In the genomic region with DNA sequence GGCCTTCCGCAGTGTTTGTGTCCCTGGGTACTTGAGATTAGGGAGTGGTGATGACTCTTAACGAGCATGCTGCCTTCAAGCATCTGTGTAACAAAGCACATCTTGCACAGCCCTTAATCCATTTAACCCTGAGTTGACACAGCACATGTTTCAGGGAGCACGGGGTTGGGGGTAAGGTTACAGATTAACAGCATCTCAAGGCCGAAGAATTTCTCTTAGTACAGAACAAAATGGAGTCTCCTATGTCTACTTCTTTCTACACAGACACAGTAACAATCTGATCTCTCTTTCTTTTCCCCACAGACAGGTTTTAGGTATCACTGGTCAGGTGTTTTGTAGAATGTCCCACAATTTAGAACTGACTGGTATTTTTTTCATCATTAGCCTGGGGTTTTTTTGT, we compare ENCODE assay signal across 1 cellular context.
TF ChIP-seq lines count a peak whose summit lies in the region.
"Not testable (repeated sequence)": the region's sequence is repeated elsewhere in the genome, so short reads cannot be mapped to it uniquely, and the experiment has no call there.

No MANE protein-coding gene starts in this region.

TF ChIP-seq in HepG2, 621 proteins besides CTCF, POLR2A, EP300 and RAD21 (continued from another document):
- TF ChIP-seq, protein P1, sequence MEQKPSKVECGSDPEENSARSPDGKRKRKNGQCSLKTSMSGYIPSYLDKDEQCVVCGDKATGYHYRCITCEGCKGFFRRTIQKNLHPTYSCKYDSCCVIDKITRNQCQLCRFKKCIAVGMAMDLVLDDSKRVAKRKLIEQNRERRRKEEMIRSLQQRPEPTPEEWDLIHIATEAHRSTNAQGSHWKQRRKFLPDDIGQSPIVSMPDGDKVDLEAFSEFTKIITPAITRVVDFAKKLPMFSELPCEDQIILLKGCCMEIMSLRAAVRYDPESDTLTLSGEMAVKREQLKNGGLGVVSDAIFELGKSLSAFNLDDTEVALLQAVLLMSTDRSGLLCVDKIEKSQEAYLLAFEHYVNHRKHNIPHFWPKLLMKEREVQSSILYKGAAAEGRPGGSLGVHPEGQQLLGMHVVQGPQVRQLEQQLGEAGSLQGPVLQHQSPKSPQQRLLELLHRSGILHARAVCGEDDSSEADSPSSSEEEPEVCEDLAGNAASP (CRISPR knock-in tag; IDR thresholded peaks at IDR 0.05; ENCODE audit: borderline replicate concordance): 0 out of 2 replicates have a peak, but pooled peaks have one; percentile 18
- TF ChIP-seq ISL2 (CRISPR knock-in tag; IDR thresholded peaks at IDR 0.05) (peak; percentile 37; the same call in 1 of the 2 replicates), SOX5 (CRISPR knock-in tag; IDR thresholded peaks at IDR 0.05; ENCODE audit: borderline replicate concordance) (peak; percentile 70; the same call in 1 of the 2 replicates), MYC (CRISPR knock-in tag; IDR thresholded peaks at IDR 0.05; ENCODE audit: borderline replicate concordance) (peak; percentile 55; the same call in 1 of the 2 replicates), SOX6 (CRISPR knock-in tag; IDR thresholded peaks at IDR 0.05) (peak; percentile 56), RXRB (CRISPR knock-in tag; IDR thresholded peaks at IDR 0.05; ENCODE audit: borderline replicate concordance) (peak; percentile 25; the same call in 1 of the 2 replicates), HNF4A (CRISPR knock-in tag; IDR thresholded peaks at IDR 0.05) (peak; percentile 31; the same call in 1 of the 2 replicates), HMG20A (CRISPR knock-in tag; IDR thresholded peaks at IDR 0.05; ENCODE audit: borderline replicate concordance) (peak; percentile 19; the same call in 1 of the 2 replicates), KLF16 (CRISPR knock-in tag; IDR thresholded peaks at IDR 0.05) (peak in 1 of 2 experiments; percentile 47; a peak in 1 of 4 replicates), FOXA1 (CRISPR knock-in tag; IDR thresholded peaks at IDR 0.05) (peak; percentile 32; the same call in 1 of the 2 replicates), HDAC2 (CRISPR knock-in tag; IDR thresholded peaks at IDR 0.05) (peak; percentile 69; the same call in 1 of the 2 replicates), PITX1 (CRISPR knock-in tag; IDR thresholded peaks at IDR 0.05) (peak; percentile 75)
- TF ChIP-seq, protein P2, sequence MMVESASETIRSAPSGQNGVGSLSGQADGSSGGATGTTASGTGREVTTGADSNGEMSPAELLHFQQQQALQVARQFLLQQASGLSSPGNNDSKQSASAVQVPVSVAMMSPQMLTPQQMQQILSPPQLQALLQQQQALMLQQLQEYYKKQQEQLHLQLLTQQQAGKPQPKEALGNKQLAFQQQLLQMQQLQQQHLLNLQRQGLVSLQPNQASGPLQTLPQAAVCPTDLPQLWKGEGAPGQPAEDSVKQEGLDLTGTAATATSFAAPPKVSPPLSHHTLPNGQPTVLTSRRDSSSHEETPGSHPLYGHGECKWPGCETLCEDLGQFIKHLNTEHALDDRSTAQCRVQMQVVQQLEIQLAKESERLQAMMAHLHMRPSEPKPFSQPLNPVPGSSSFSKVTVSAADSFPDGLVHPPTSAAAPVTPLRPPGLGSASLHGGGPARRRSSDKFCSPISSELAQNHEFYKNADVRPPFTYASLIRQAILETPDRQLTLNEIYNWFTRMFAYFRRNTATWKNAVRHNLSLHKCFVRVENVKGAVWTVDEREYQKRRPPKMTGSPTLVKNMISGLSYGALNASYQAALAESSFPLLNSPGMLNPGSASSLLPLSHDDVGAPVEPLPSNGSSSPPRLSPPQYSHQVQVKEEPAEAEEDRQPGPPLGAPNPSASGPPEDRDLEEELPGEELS (CRISPR knock-in tag; IDR thresholded peaks at IDR 0.05): peak; percentile 59
- TF ChIP-seq, protein P3, sequence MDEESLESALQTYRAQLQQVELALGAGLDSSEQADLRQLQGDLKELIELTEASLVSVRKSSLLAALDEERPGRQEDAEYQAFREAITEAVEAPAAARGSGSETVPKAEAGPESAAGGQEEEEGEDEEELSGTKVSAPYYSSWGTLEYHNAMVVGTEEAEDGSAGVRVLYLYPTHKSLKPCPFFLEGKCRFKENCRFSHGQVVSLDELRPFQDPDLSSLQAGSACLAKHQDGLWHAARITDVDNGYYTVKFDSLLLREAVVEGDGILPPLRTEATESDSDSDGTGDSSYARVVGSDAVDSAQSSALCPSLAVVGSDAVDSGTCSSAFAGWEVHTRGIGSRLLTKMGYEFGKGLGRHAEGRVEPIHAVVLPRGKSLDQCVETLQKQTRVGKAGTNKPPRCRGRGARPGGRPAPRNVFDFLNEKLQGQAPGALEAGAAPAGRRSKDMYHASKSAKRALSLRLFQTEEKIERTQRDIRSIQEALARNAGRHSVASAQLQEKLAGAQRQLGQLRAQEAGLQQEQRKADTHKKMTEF (CRISPR knock-in tag; IDR thresholded peaks at IDR 0.05): 0 out of 2 replicates have a peak, but pooled peaks have one; percentile 23
- TF ChIP-seq, protein P4, sequence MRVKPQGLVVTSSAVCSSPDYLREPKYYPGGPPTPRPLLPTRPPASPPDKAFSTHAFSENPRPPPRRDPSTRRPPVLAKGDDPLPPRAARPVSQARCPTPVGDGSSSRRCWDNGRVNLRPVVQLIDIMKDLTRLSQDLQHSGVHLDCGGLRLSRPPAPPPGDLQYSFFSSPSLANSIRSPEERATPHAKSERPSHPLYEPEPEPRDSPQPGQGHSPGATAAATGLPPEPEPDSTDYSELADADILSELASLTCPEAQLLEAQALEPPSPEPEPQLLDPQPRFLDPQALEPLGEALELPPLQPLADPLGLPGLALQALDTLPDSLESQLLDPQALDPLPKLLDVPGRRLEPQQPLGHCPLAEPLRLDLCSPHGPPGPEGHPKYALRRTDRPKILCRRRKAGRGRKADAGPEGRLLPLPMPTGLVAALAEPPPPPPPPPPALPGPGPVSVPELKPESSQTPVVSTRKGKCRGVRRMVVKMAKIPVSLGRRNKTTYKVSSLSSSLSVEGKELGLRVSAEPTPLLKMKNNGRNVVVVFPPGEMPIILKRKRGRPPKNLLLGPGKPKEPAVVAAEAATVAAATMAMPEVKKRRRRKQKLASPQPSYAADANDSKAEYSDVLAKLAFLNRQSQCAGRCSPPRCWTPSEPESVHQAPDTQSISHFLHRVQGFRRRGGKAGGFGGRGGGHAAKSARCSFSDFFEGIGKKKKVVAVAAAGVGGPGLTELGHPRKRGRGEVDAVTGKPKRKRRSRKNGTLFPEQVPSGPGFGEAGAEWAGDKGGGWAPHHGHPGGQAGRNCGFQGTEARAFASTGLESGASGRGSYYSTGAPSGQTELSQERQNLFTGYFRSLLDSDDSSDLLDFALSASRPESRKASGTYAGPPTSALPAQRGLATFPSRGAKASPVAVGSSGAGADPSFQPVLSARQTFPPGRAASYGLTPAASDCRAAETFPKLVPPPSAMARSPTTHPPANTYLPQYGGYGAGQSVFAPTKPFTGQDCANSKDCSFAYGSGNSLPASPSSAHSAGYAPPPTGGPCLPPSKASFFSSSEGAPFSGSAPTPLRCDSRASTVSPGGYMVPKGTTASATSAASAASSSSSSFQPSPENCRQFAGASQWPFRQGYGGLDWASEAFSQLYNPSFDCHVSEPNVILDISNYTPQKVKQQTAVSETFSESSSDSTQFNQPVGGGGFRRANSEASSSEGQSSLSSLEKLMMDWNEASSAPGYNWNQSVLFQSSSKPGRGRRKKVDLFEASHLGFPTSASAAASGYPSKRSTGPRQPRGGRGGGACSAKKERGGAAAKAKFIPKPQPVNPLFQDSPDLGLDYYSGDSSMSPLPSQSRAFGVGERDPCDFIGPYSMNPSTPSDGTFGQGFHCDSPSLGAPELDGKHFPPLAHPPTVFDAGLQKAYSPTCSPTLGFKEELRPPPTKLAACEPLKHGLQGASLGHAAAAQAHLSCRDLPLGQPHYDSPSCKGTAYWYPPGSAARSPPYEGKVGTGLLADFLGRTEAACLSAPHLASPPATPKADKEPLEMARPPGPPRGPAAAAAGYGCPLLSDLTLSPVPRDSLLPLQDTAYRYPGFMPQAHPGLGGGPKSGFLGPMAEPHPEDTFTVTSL (CRISPR knock-in tag; IDR thresholded peaks at IDR 0.05; ENCODE audit: borderline replicate concordance): peak; percentile 42; the same call in 1 of the 2 replicates
- not testable (repeated sequence) for TF ChIP-seq SOX6, FOXA1 (IDR thresholded peaks at IDR 0.05)
- TF ChIP-seq, protein P5, sequence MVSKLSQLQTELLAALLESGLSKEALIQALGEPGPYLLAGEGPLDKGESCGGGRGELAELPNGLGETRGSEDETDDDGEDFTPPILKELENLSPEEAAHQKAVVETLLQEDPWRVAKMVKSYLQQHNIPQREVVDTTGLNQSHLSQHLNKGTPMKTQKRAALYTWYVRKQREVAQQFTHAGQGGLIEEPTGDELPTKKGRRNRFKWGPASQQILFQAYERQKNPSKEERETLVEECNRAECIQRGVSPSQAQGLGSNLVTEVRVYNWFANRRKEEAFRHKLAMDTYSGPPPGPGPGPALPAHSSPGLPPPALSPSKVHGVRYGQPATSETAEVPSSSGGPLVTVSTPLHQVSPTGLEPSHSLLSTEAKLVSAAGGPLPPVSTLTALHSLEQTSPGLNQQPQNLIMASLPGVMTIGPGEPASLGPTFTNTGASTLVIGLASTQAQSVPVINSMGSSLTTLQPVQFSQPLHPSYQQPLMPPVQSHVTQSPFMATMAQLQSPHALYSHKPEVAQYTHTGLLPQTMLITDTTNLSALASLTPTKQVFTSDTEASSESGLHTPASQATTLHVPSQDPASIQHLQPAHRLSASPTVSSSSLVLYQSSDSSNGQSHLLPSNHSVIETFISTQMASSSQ (IDR thresholded peaks at IDR 0.05; ENCODE audit: low read depth): peak; percentile 82
- TF ChIP-seq, protein P5 (CRISPR knock-in tag; IDR thresholded peaks at IDR 0.05; ENCODE audit: borderline replicate concordance): peak; percentile 92
- TF ChIP-seq, protein P6, sequence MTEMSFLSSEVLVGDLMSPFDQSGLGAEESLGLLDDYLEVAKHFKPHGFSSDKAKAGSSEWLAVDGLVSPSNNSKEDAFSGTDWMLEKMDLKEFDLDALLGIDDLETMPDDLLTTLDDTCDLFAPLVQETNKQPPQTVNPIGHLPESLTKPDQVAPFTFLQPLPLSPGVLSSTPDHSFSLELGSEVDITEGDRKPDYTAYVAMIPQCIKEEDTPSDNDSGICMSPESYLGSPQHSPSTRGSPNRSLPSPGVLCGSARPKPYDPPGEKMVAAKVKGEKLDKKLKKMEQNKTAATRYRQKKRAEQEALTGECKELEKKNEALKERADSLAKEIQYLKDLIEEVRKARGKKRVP (CRISPR knock-in tag; IDR thresholded peaks at IDR 0.05): peak in 1 of 2 experiments; percentile 54; a peak in 1 of 4 replicates
- TF ChIP-seq, protein P7, sequence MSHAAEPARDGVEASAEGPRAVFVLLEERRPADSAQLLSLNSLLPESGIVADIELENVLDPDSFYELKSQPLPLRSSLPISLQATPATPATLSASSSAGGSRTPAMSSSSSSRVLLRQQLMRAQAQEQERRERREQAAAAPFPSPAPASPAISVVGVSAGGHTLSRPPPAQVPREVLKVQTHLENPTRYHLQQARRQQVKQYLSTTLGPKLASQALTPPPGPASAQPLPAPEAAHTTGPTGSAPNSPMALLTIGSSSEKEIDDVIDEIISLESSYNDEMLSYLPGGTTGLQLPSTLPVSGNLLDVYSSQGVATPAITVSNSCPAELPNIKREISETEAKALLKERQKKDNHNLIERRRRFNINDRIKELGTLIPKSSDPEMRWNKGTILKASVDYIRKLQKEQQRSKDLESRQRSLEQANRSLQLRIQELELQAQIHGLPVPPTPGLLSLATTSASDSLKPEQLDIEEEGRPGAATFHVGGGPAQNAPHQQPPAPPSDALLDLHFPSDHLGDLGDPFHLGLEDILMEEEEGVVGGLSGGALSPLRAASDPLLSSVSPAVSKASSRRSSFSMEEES (CRISPR knock-in tag; IDR thresholded peaks at IDR 0.05): peak; percentile 75; the same call in 1 of the 2 replicates
- TF ChIP-seq, protein P8, sequence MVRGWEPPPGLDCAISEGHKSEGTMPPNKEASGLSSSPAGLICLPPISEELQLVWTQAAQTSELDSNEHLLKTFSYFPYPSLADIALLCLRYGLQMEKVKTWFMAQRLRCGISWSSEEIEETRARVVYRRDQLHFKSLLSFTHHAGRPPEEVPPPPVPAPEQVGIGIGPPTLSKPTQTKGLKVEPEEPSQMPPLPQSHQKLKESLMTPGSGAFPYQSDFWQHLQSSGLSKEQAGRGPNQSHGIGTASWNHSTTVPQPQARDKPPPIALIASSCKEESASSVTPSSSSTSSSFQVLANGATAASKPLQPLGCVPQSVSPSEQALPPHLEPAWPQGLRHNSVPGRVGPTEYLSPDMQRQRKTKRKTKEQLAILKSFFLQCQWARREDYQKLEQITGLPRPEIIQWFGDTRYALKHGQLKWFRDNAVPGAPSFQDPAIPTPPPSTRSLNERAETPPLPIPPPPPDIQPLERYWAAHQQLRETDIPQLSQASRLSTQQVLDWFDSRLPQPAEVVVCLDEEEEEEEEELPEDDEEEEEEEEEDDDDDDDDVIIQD (CRISPR knock-in tag; IDR thresholded peaks at IDR 0.05; ENCODE audit: low read depth): peak; percentile 19; the same call in 1 of the 2 replicates
- TF ChIP-seq, protein P9, sequence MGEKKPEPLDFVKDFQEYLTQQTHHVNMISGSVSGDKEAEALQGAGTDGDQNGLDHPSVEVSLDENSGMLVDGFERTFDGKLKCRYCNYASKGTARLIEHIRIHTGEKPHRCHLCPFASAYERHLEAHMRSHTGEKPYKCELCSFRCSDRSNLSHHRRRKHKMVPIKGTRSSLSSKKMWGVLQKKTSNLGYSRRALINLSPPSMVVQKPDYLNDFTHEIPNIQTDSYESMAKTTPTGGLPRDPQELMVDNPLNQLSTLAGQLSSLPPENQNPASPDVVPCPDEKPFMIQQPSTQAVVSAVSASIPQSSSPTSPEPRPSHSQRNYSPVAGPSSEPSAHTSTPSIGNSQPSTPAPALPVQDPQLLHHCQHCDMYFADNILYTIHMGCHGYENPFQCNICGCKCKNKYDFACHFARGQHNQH (CRISPR knock-in tag; IDR thresholded peaks at IDR 0.05): 0 out of 2 replicates have a peak, but pooled peaks have one; percentile 36
